In genomic region chr15:74824976-74825375, GRCh38 we compare ENCODE assay signal across 22 cellular contexts. TPM values are rescaled to one million over a fixed set of nuclear protein-coding genes. Genes with fewer than 3 reads are reported as not detected.
DNase-seq lines count a peak whose midpoint lies in the region; ATAC-seq, FAIRE-seq and TF ChIP-seq lines count a peak whose summit lies in the region.
"Had no signal": no experiment of that assay in that cellular context is flagged by ENCODE, and none has a peak within 500 bp of the region (broad histone marks: within the 10 kb centered on the region; RNA-seq: fewer than 3 reads in every experiment).

No MANE protein-coding gene starts in this region.

- peaks cover 7% of the 10 kb centered on the region; the same call in 1 of the 3 replicates for H3K4me1 ChIP-seq in A549
- peaks cover 21% of the 10 kb centered on the region for H3K4me1 ChIP-seq in NT2/D1 (ENCODE audit: insufficient read depth, insufficient read length)
- H3K4me1 ChIP-seq in upper lobe of right lung = no peaks in the 10 kb centered on the region

- no peak overlapping the region for H3K4me3 ChIP-seq in A549
- no peak overlapping the region for H3K4me3 ChIP-seq in NT2/D1 (ENCODE audit: insufficient read length, low read depth)
- no peak overlapping the region for H3K4me3 ChIP-seq in upper lobe of right lung
- H3K4me3 ChIP-seq: GM23338 had no signal

- H3K36me3 Mint-ChIP-seq in brain = no peaks in the 10 kb centered on the region
- H3K36me3 Mint-ChIP-seq: CD4-positive, alpha-beta memory T cell had no signal

- peak overlapping the region in 2 of 5 experiments; percentile 40 to 65 for H3K27ac Mint-ChIP-seq in brain
- H3K27ac Mint-ChIP-seq: GM23338, H9 had no signal

- H3K9ac ChIP-seq in NT2/D1 (ENCODE audit: insufficient read length, low read depth) = peak overlapping the region; percentile 38

- POLR2A ChIA-PET in A549 (lab: Yijun Ruan, JAX) = no interaction called here

- peaks cover 80% of the 10 kb centered on the region for H3K4me1 Mint-ChIP-seq in brain

- WGBS in A549 (ENCODE audit: missing lambda C conversion rate) = 7% methylated on average over 7 of the region's 7 CpGs

- no peak for TF ChIP-seq RAD21 in A549 (conservative IDR thresholded peaks at IDR 0.05 in 1 of 2, IDR thresholded peaks at IDR 0.05 in 1 of 2)

- DNase-seq in A549 (ENCODE audit: low read depth in 1 of 2, low spot score in 1 of 2) (no peak), NT2/D1 (ENCODE audit: low read depth, low spot score) (no peak), putamen (ENCODE audit: low spot score) (peak; percentile 65), NOMO-1 treated with dmso at 0.1 percent for 144 hours (lab: John Stamatoyannopoulos, UW; ENCODE audit: unreplicated experiment) (no peak), NCI-H82 (lab: John Stamatoyannopoulos, UW) (no peak), upper lobe of right lung (no peak)
- DNase-seq: 8988T; C1 segment of cervical spinal cord; Calu3; CD4-positive, alpha-beta memory T cell; COR-L47; DMS53; DMS79 treated with DMSO at 0.1 percent for 48 hours; H9 had no signal

- no peak for TF ChIP-seq CTCF in A549 (IDR thresholded peaks at IDR 0.05)
- TF ChIP-seq CTCF in brain (conservative IDR thresholded peaks at IDR 0.05) = no peak
- no peak for TF ChIP-seq CTCF in upper lobe of right lung (IDR thresholded peaks at IDR 0.05)

- H3K4me3 Mint-ChIP-seq in brain = peak overlapping the region in 3 of 5 experiments; percentile 23 to 40 (median 29)
- H3K4me3 Mint-ChIP-seq: CD4-positive, alpha-beta memory T cell; GM23338 had no signal

- H3K9me3 Mint-ChIP-seq in brain = peaks cover 0 to 3% (median 0%) of the 10 kb centered on the region in 5 experiments
- H3K9me3 Mint-ChIP-seq: GM23338, H9 had no signal

- H3K36me3 ChIP-seq in NT2/D1 (ENCODE audit: insufficient read depth, insufficient read length, low read length) = no peaks in the 10 kb centered on the region
- H3K36me3 ChIP-seq in upper lobe of right lung = no peaks in the 10 kb centered on the region

- ATAC-seq in A549 (peak; percentile 15 to 29; a peak in 4 of 6 replicates), upper lobe of right lung (no peak)
- ATAC-seq: GM23338, HCT116 had no signal

- no peaks in the 10 kb centered on the region for H3K9me3 ChIP-seq in A549
- H3K9me3 ChIP-seq in NT2/D1 (ENCODE audit: insufficient read depth, low read length) = no peaks in the 10 kb centered on the region
- no peaks in the 10 kb centered on the region for H3K9me3 ChIP-seq in upper lobe of right lung

- intact Hi-C loops in upper lobe of right lung (cut with DNase I) = no loop called here

- no peak for FAIRE-seq in A549 (lab: Jason Lieb, UNC)
- FAIRE-seq: G401.6, GM12892 had no signal

- no peak overlapping the region for H3K4me2 ChIP-seq in A549

- TF ChIP-seq POLR2A in A549 (IDR thresholded peaks at IDR 0.05; ENCODE audit: low read length) = no peak

- H3K27ac ChIP-seq in A549 = no peak overlapping the region
- H3K27ac ChIP-seq in upper lobe of right lung = no peak overlapping the region

- H3K27me3 Mint-ChIP-seq in brain = peaks cover 49% of the 10 kb centered on the region

- TF ChIP-seq EP300 in A549 (IDR thresholded peaks at IDR 0.05) = no peak

- CTCF ChIA-PET in A549 (lab: Yijun Ruan, JAX) = interaction anchor here (0.9 to 66.7 kb wide), 5 partner anchors 9 to 34 kb away, joined by 3 to 1908 read pairs (median 10); partner anchors contain the start of genes CSK, LMAN1L and ULK3

- H3K27me3 ChIP-seq in NT2/D1 (ENCODE audit: insufficient read depth, insufficient read length) (peaks cover 48% of the 10 kb centered on the region), upper lobe of right lung (peaks cover 25% of the 10 kb centered on the region)

TF ChIP-seq in A549, 52 proteins besides CTCF, POLR2A, EP300 and RAD21:
- TF ChIP-seq NPAS2 (CRISPR knock-in tag; IDR thresholded peaks at IDR 0.05; ENCODE audit: borderline replicate concordance) = no peak
- no peak for TF ChIP-seq FOSL2 (IDR thresholded peaks at IDR 0.05)
- TF ChIP-seq FOSL2 (CRISPR knock-in tag; IDR thresholded peaks at IDR 0.05) = no peak
- TF ChIP-seq TFCP2L1 (CRISPR knock-in tag; IDR thresholded peaks at IDR 0.05) = no peak
- no peak for TF ChIP-seq MAFK (IDR thresholded peaks at IDR 0.05; ENCODE audit: partially characterized antibody)
- no peak for TF ChIP-seq RCOR1 (IDR thresholded peaks at IDR 0.05; ENCODE audit: low read depth, low read length)

RNA-seq across cellular contexts. Expression of gene CPLX3, which starts 1.5 kb away (rescaled TPM):
- 0.05 TPM in 1 of 2 replicates, not detected in the other for polyA plus RNA-seq in A549 (2011; rRNA removed)
- not detected in 2 replicates for polyA plus RNA-seq in A549 (2012; cell fraction: cytosol; rRNA removed)
- 0.08 TPM in 1 of 2 replicates, not detected in the other for polyA plus RNA-seq in A549 (2012; cell fraction: nucleus; rRNA removed)
- not detected in 3 replicates for polyA plus RNA-seq in A549 (2017; fragmentation: RNase III; extraction: RNeasy Plus Mini Kit Qiagen cat#74134 plus additional on column Dnase treatment)
- polyA minus RNA-seq in A549 (2011; rRNA and poly(A)+ RNA removed) = not detected in 2 replicates
- polyA plus RNA-seq in brain (ENCODE audit: insufficient read depth, low read depth, low replicate concordance) = 2.1 TPM
- not detected for total RNA-seq in upper lobe of right lung
- total RNA-seq: CD4-positive, alpha-beta memory T cell; Daoy; H4; H9 had no signal
- polyA plus RNA-seq: BJ; CD4-positive, alpha-beta memory T cell; GM23338 had no signal

RNA-seq across cellular contexts. Expression of gene LMAN1L, which starts 12.3 kb away (rescaled TPM):
- not detected in 2 replicates for polyA plus RNA-seq in A549 (2011; rRNA removed)
- not detected in 2 replicates for polyA plus RNA-seq in A549 (2012; cell fraction: cytosol; rRNA removed)
- 0.16 and 0.47 TPM in 2 replicates for polyA plus RNA-seq in A549 (2012; cell fraction: nucleus; rRNA removed)
- polyA plus RNA-seq in A549 (2017; fragmentation: RNase III; extraction: RNeasy Plus Mini Kit Qiagen cat#74134 plus additional on column Dnase treatment) = not detected in 3 replicates
- polyA minus RNA-seq in A549 (2011; rRNA and poly(A)+ RNA removed) = 0.08 TPM in 1 of 2 replicates, not detected in the other
- not detected for polyA plus RNA-seq in brain (ENCODE audit: insufficient read depth, low read depth, low replicate concordance)
- total RNA-seq in upper lobe of right lung = not detected
- total RNA-seq: Daoy, GM23338, H9 had no signal
- polyA plus RNA-seq: BJ; CD4-positive, alpha-beta memory T cell; GM23338 had no signal

RNA-seq across cellular contexts. Expression of gene ULK3, which starts 18.0 kb away (rescaled TPM):
- polyA plus RNA-seq in A549 (2011; rRNA removed) (48.9 and 58.4 TPM in 2 replicates), A549 (2017; fragmentation: RNase III; extraction: RNeasy Plus Mini Kit Qiagen cat#74134 plus additional on column Dnase treatment) (23.0 to 28.1 TPM (median 28.0 TPM) in 3 replicates), brain (ENCODE audit: insufficient read depth, low read depth, low replicate concordance) (25.2 TPM)
- polyA plus RNA-seq in A549 (2012; cell fraction: cytosol; rRNA removed) = 42.6 and 54.4 TPM in 2 replicates
- polyA plus RNA-seq in A549 (2012; cell fraction: nucleus; rRNA removed) = 338 and 363 TPM in 2 replicates
- polyA minus RNA-seq in A549 (2011; rRNA and poly(A)+ RNA removed) = 35.4 and 62.0 TPM in 2 replicates
- 43.9 TPM for total RNA-seq in upper lobe of right lung

RNA-seq across cellular contexts. Expression of gene CSK, which starts 43.1 kb away (rescaled TPM):
- polyA plus RNA-seq in A549 (2011; rRNA removed) (17.8 and 22.2 TPM in 2 replicates), A549 (2017; fragmentation: RNase III; extraction: RNeasy Plus Mini Kit Qiagen cat#74134 plus additional on column Dnase treatment) (56.7 to 63.0 TPM (median 61.6 TPM) in 3 replicates), brain (ENCODE audit: insufficient read depth, low read depth, low replicate concordance) (66.2 TPM)
- polyA plus RNA-seq in A549 (2012; cell fraction: cytosol; rRNA removed) = 55.3 and 62.7 TPM in 2 replicates
- polyA plus RNA-seq in A549 (2012; cell fraction: nucleus; rRNA removed) = 86.8 and 128 TPM in 2 replicates
- 42.9 and 46.8 TPM in 2 replicates for polyA minus RNA-seq in A549 (2011; rRNA and poly(A)+ RNA removed)
- 65.6 TPM for total RNA-seq in upper lobe of right lung

RNA-seq across cellular contexts. Expression of gene SCAMP2, which starts 48.2 kb away (rescaled TPM):
- polyA plus RNA-seq in A549 (2011; rRNA removed) = 128 TPM in 2 replicates
- 66.6 and 93.6 TPM in 2 replicates for polyA plus RNA-seq in A549 (2012; cell fraction: cytosol; rRNA removed)
- polyA plus RNA-seq in A549 (2012; cell fraction: nucleus; rRNA removed) = 96.7 and 99.0 TPM in 2 replicates
- 40.4 to 43.3 TPM (median 41.5 TPM) in 3 replicates for polyA plus RNA-seq in A549 (2017; fragmentation: RNase III; extraction: RNeasy Plus Mini Kit Qiagen cat#74134 plus additional on column Dnase treatment)
- polyA minus RNA-seq in A549 (2011; rRNA and poly(A)+ RNA removed) = 199 and 259 TPM in 2 replicates
- polyA plus RNA-seq in brain (ENCODE audit: insufficient read depth, low read depth, low replicate concordance) = 70.3 TPM
- total RNA-seq in upper lobe of right lung = 115 TPM
